7 cellular contexts compared by ENCODE assay signal in the genomic region with DNA sequence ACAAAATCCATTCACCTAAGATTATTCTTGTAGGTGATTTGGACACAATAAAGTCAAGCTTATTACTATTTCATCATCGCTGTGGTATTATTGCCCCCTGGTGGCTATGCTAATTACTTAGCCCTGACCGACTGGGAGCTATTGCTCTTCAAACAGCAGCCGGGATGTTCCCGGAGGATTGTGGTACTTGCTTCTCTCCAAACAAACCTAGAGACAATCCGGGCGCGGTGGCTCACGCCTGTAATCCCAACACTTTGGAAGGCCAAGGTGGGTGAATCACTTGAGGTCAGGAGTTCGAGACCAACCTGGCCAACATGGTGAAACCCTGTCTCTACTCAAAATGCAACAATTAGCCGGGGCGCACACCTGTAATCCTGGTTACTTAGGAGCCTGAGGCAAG. TPM values are rescaled to one million over a fixed set of nuclear protein-coding genes. Genes with fewer than 3 reads are reported as not detected.
DNase-seq lines count a peak whose midpoint lies in the region; ATAC-seq, FAIRE-seq and TF ChIP-seq lines count a peak whose summit lies in the region.

No MANE protein-coding gene starts in this region.

- H3K36me3 Mint-ChIP-seq in HFFc6 (ENCODE audit: low read depth) = peaks cover 6% of the 10 kb centered on the region; the same call in 1 of the 2 replicates

- no peaks in the 10 kb centered on the region for H3K79me2 ChIP-seq in DND-41 (ENCODE audit: insufficient read depth, low read length)

- H3K4me1 ChIP-seq in DND-41 (ENCODE audit: insufficient read depth, low read length) = no peaks in the 10 kb centered on the region
- no peaks in the 10 kb centered on the region for H3K4me1 ChIP-seq in colonic mucosa
- H3K4me1 ChIP-seq in left lung = no peaks in the 10 kb centered on the region

- H3K4me3 Mint-ChIP-seq in HFFc6 = no peak overlapping the region

- no peak overlapping the region for H3K9ac ChIP-seq in DND-41 (ENCODE audit: low read depth, low read length)
- no peak overlapping the region for H3K9ac ChIP-seq in colonic mucosa (ENCODE audit: low read depth in 2 of 2, low read length in 2 of 2)

- H3K27me3 ChIP-seq in DND-41 (ENCODE audit: insufficient read depth, low read length, poor library complexity) (no peaks in the 10 kb centered on the region), colonic mucosa (no peaks in the 10 kb centered on the region), left lung (peaks cover 0 to 6% of the 10 kb centered on the region in 2 donors)

- peak overlapping the region; percentile 83 for H3K27ac Mint-ChIP-seq in HFFc6

- H3K27ac ChIP-seq in DND-41 (ENCODE audit: low read length) (no peak overlapping the region), RWPE1 (no peak overlapping the region), colonic mucosa (no peak overlapping the region), left lung (no peak overlapping the region)

- H3K4me1 Mint-ChIP-seq in HFFc6 (ENCODE audit: low read depth) = peaks cover 28% of the 10 kb centered on the region

- TF ChIP-seq CTCF in DND-41 (IDR thresholded peaks at IDR 0.05; ENCODE audit: borderline replicate concordance, extremely low read depth, low read length, poor library complexity, severe bottlenecking) = peak; percentile 54
- peak; percentile 92 for TF ChIP-seq CTCF in HFFc6 (IDR thresholded peaks at IDR 0.05)
- TF ChIP-seq CTCF in RWPE1 (conservative IDR thresholded peaks at IDR 0.05; ENCODE audit: low read depth) = peak; percentile 72
- TF ChIP-seq CTCF in colonic mucosa (IDR thresholded peaks at IDR 0.05) = peak; percentile 66
- peak; percentile 56 to 62 for TF ChIP-seq CTCF in left lung (IDR thresholded peaks at IDR 0.05)

- ATAC-seq in DND-41 (ENCODE audit: insufficient read depth, low read depth) = no peak
- peak; percentile 93 for ATAC-seq in left lung
- no peak for ATAC-seq in HG02852 (IDR thresholded peaks at IDR 0.05; ENCODE audit: unreplicated experiment)

- CTCF ChIA-PET in RWPE1 (lab: Yijun Ruan, JAX) = interaction anchor here (0.5 to 1.9 kb wide), 14 partner anchors 10 to 757 kb away, joined by 3 to 7 read pairs (median 4); partner anchors contain the start of gene ATXN1

- no peak overlapping the region for H2AFZ ChIP-seq in DND-41 (ENCODE audit: low read depth, low read length)

- H3K4me3 ChIP-seq in DND-41 (ENCODE audit: low read depth in 1 of 2, low read length in 2 of 2) (no peak overlapping the region), colonic mucosa (no peak overlapping the region), left lung (no peak overlapping the region)

- DNase-seq in DND-41 (no peak), HFFc6 (peak; percentile 85), RWPE1 (ENCODE audit: low spot score) (peak; percentile 83), colonic mucosa (peak; percentile 65), left lung (peak in 1 of 2 donors; percentile 34), urothelium cell line (ENCODE audit: low spot score) (peak; percentile 64)

- H3K27me3 Mint-ChIP-seq in HFFc6 (ENCODE audit: insufficient read depth) = no peaks in the 10 kb centered on the region; the same call in 1 of the 2 replicates

- POLR2A ChIA-PET in RWPE1 (lab: Yijun Ruan, JAX; ENCODE audit: low non-redundant PET) = interaction anchor here (0.7 kb wide), 1 partner anchor 323 kb away, joined by 3 read pairs; no protein-coding TSS in a partner anchor

- H3K9me3 Mint-ChIP-seq in HFFc6 = peaks cover 5% of the 10 kb centered on the region

- H3K9me3 ChIP-seq in DND-41 (ENCODE audit: insufficient read depth, low read length, severe bottlenecking) (no peaks in the 10 kb centered on the region), colonic mucosa (no peaks in the 10 kb centered on the region), left lung (no peaks in the 10 kb centered on the region)

- H3K4me2 ChIP-seq in DND-41 (ENCODE audit: insufficient read depth, low read length) = no peak overlapping the region

- intact Hi-C loops in colonic mucosa (cut with DNase I) (loop anchor here (10.0 kb wide), 3 partner anchors 122 to 752 kb away; no protein-coding TSS in a partner anchor), left lung (cut with DNase I) (loop anchor here in 1 of 2 donors (10.0 kb wide), 1 partner anchor 322 kb away; the partner anchor contains the start of gene ATXN1)

- no peak for FAIRE-seq in urothelium cell line (lab: Jason Lieb, UNC)

- H3K36me3 ChIP-seq in DND-41 (ENCODE audit: insufficient read depth, low read length) (no peaks in the 10 kb centered on the region), colonic mucosa (no peaks in the 10 kb centered on the region), left lung (no peaks in the 10 kb centered on the region)

- no peaks in the 10 kb centered on the region for H4K20me1 ChIP-seq in DND-41 (ENCODE audit: insufficient read depth, low read length)

RNA-seq across cellular contexts. Expression of gene STMND1, which starts 15.4 kb away (rescaled TPM):
- under 1 TPM in 3 of 6 experiments, not detected in 3; 0.11 to 0.15 (median 0.14) TPM for total RNA-seq in HFFc6 (2021; fragmentation: NEBNext Ultra II Directional; extraction: Animal tissue kit (Norgen Biotek cat#: 25700))
- total RNA-seq in colonic mucosa (1 to 10 TPM; 1.8 to 2.8 TPM), left lung (1 to 10 TPM in 1 of 2 donors, not detected in 1; 2.5 TPM)
